In genomic region chr1:55070291-55070690, GRCh38 we compare ENCODE assay signal across 23 cellular contexts. TPM values are rescaled to one million over a fixed set of nuclear protein-coding genes. Genes with fewer than 3 reads are reported as not detected.
A peak's percentile ranks its signal among the peaks of the same experiment; 100 is the strongest.
DNase-seq lines count a peak whose midpoint lies in the region; ATAC-seq and TF ChIP-seq lines count a peak whose summit lies in the region.
"Had no signal": no experiment of that assay in that cellular context is flagged by ENCODE, and none has a peak within 500 bp of the region (broad histone marks: within the 10 kb centered on the region; RNA-seq: fewer than 3 reads in every experiment).

No MANE protein-coding gene starts in this region.

- H3K4me3 Mint-ChIP-seq in activated naive CD4-positive, alpha-beta T cell treated with anti-CD3 and anti-CD28 coated beads, Interleukin-2, amount 10 ng/mL, durations not matched to agents 7 days and 5 days = no peak overlapping the region
- H3K4me3 Mint-ChIP-seq in neural progenitor cell = no peak overlapping the region
- H3K4me3 Mint-ChIP-seq: activated CD4-positive, alpha-beta T cell treated with anti-CD3 and anti-CD28 coated beads for 36 hours; activated naive CD4-positive, alpha-beta T cell treated with anti-CD3 and anti-CD28 coated beads for 36 hours; CD8-positive, alpha-beta T cell had no signal

- H3K9me3 ChIP-seq in gastrocnemius medialis = no peaks in the 10 kb centered on the region
- H3K9me3 ChIP-seq in thyroid gland = no peaks in the 10 kb centered on the region
- H3K9me3 ChIP-seq in neural progenitor cell (ENCODE audit: low read depth) = no peaks in the 10 kb centered on the region
- H3K9me3 ChIP-seq: breast epithelium, esophagus muscularis mucosa, heart right ventricle had no signal

- peaks cover 18% of the 10 kb centered on the region for H3F3A ChIP-seq in neural progenitor cell (ENCODE audit: low read depth)

- DNase-seq in activated naive CD4-positive, alpha-beta T cell treated with anti-CD3 and anti-CD28 coated beads, Interleukin-2, amount 50 U/mL, for 72 hours (ENCODE audit: low spot score in 2 of 2) = no peak
- no peak for DNase-seq in activated naive CD4-positive, alpha-beta T cell treated with anti-CD3 and anti-CD28 coated beads, Interleukin-2, amount 10 ng/mL, durations not matched to agents 7 days and 5 days
- peak; percentile 76 for DNase-seq in NCI-H524 treated with DMSO at 0.1 percent for 48 hours (lab: John Stamatoyannopoulos, UW)
- peak; percentile 51 for DNase-seq in inferior parietal cortex (ENCODE audit: extremely low spot score)
- DNase-seq in gastrocnemius medialis = peak in 1 of 2 donors; percentile 60
- no peak for DNase-seq in thyroid gland
- DNase-seq in neural progenitor cell (ENCODE audit: low spot score) = no peak
- DNase-seq: ACHN; activated CD4-positive, alpha-beta T cell treated with anti-CD3 and anti-CD28 coated beads for 36 hours; activated CD8-positive, alpha-beta memory T cell treated with anti-CD3 and anti-CD28 coated beads, Interleukin-2, amount 50 U/mL, for 48 hours; activated naive CD4-positive, alpha-beta T cell treated with anti-CD3 and anti-CD28 coated beads for 36 hours; CD8-positive, alpha-beta T cell; HCEC 1CT; heart right ventricle; NCI-H1417 treated with DMSO at 0.1 percent for 48 hours; SHP77 treated with DMSO at 0.1 percent for 48 hours; T1000 had no signal

- CTCF ChIA-PET in activated naive CD4-positive, alpha-beta T cell treated with anti-CD3 and anti-CD28 coated beads, Interleukin-2, amount 10 ng/mL, durations not matched to agents 7 days and 5 days (lab: Charles Lee) = interaction anchor here (0.7 to 1.7 kb wide), 2 partner anchors 77 to 208 kb away, joined by 5 read pairs; no protein-coding TSS in a partner anchor

- peaks cover 32 to 44% of the 10 kb centered on the region in 2 donors for H3K4me1 ChIP-seq in gastrocnemius medialis
- H3K4me1 ChIP-seq in thyroid gland = peaks cover 0 to 5% of the 10 kb centered on the region in 2 donors
- no peaks in the 10 kb centered on the region for H3K4me1 ChIP-seq in neural progenitor cell

- H3K4me3 ChIP-seq in gastrocnemius medialis = no peak overlapping the region
- H3K4me3 ChIP-seq in thyroid gland (replicated peaks in 1 of 3) = no peak overlapping the region
- H3K4me3 ChIP-seq in neural progenitor cell = no peak overlapping the region
- H3K4me3 ChIP-seq: breast epithelium, esophagus muscularis mucosa, heart right ventricle had no signal

- H3K4me2 ChIP-seq in neural progenitor cell = no peak overlapping the region
- H3K4me2 ChIP-seq: KMS-11 had no signal

- H3K27ac ChIP-seq in gastrocnemius medialis = peak overlapping the region in 3 of 4 donors; percentile 19 to 37 (median 20)
- H3K27ac ChIP-seq in thyroid gland = no peak overlapping the region
- H3K27ac ChIP-seq in neural progenitor cell = no peak overlapping the region
- H3K27ac ChIP-seq: breast epithelium, KMS-11 had no signal

- H3K9me3 Mint-ChIP-seq in activated naive CD4-positive, alpha-beta T cell treated with anti-CD3 and anti-CD28 coated beads, Interleukin-2, amount 50 U/mL, for 72 hours = no peaks in the 10 kb centered on the region
- no peaks in the 10 kb centered on the region for H3K9me3 Mint-ChIP-seq in activated naive CD4-positive, alpha-beta T cell treated with anti-CD3 and anti-CD28 coated beads, Interleukin-2, amount 10 ng/mL, durations not matched to agents 7 days and 5 days
- H3K9me3 Mint-ChIP-seq in neural progenitor cell = no peaks in the 10 kb centered on the region
- H3K9me3 Mint-ChIP-seq: activated naive CD4-positive, alpha-beta T cell treated with anti-CD3 and anti-CD28 coated beads for 36 hours; CD8-positive, alpha-beta T cell had no signal

- no peak for TF ChIP-seq CTCF in gastrocnemius medialis (IDR thresholded peaks at IDR 0.05 in 4 of 5, conservative IDR thresholded peaks at IDR 0.05 in 1 of 5)
- TF ChIP-seq CTCF in thyroid gland (IDR thresholded peaks at IDR 0.05) = no peak
- no peak for TF ChIP-seq CTCF in neural progenitor cell (IDR thresholded peaks at IDR 0.05)

- H3K27me3 ChIP-seq in gastrocnemius medialis (no peaks in the 10 kb centered on the region), thyroid gland (no peaks in the 10 kb centered on the region), neural progenitor cell (no peaks in the 10 kb centered on the region)
- H3K27me3 ChIP-seq: breast epithelium, esophagus muscularis mucosa, heart right ventricle had no signal

- intact Hi-C loops in gastrocnemius medialis (cut with DNase I; ENCODE audit: low total_unique reads) (no loop called here), thyroid gland (cut with DNase I) (no loop called here)

- H3K79me2 ChIP-seq in neural progenitor cell (ENCODE audit: low read depth) = no peaks in the 10 kb centered on the region

- peaks cover 0 to 66% of the 10 kb centered on the region in 2 donors for H3K36me3 ChIP-seq in gastrocnemius medialis
- H3K36me3 ChIP-seq in thyroid gland = peaks cover 52 to 63% of the 10 kb centered on the region in 2 donors
- H3K36me3 ChIP-seq in neural progenitor cell = peaks cover 13% of the 10 kb centered on the region

- H3K27me3 Mint-ChIP-seq in activated naive CD4-positive, alpha-beta T cell treated with anti-CD3 and anti-CD28 coated beads, Interleukin-2, amount 10 ng/mL, durations not matched to agents 7 days and 5 days = no peaks in the 10 kb centered on the region
- H3K27me3 Mint-ChIP-seq in neural progenitor cell (ENCODE audit: insufficient read depth, low read depth) = peaks cover 3% of the 10 kb centered on the region
- H3K27me3 Mint-ChIP-seq: activated CD4-positive, alpha-beta T cell treated with anti-CD3 and anti-CD28 coated beads for 36 hours had no signal

- peaks cover 4% of the 10 kb centered on the region for H3K4me1 Mint-ChIP-seq in activated naive CD4-positive, alpha-beta T cell treated with anti-CD3 and anti-CD28 coated beads, Interleukin-2, amount 10 ng/mL, durations not matched to agents 7 days and 5 days
- H3K4me1 Mint-ChIP-seq in neural progenitor cell = no peaks in the 10 kb centered on the region

- TF ChIP-seq POLR2A in gastrocnemius medialis (IDR thresholded peaks at IDR 0.05) (no peak), thyroid gland (IDR thresholded peaks at IDR 0.05) (no peak)

- H3K27ac Mint-ChIP-seq in activated naive CD4-positive, alpha-beta T cell treated with anti-CD3 and anti-CD28 coated beads, Interleukin-2, amount 50 U/mL, for 72 hours = peak overlapping the region; percentile 62 to 79
- H3K27ac Mint-ChIP-seq in activated naive CD4-positive, alpha-beta T cell treated with anti-CD3 and anti-CD28 coated beads, Interleukin-2, amount 10 ng/mL, durations not matched to agents 7 days and 5 days = no peak overlapping the region
- H3K27ac Mint-ChIP-seq in neural progenitor cell = no peak overlapping the region
- H3K27ac Mint-ChIP-seq: activated CD4-positive, alpha-beta T cell treated with anti-CD3 and anti-CD28 coated beads for 36 hours; activated naive CD4-positive, alpha-beta T cell treated with anti-CD3 and anti-CD28 coated beads for 36 hours; CD8-positive, alpha-beta T cell had no signal

- H2AFZ ChIP-seq in neural progenitor cell (replicated peaks) = no peak overlapping the region

- H3K36me3 Mint-ChIP-seq in activated naive CD4-positive, alpha-beta T cell treated with anti-CD3 and anti-CD28 coated beads, Interleukin-2, amount 50 U/mL, for 72 hours = peaks cover 26 to 48% of the 10 kb centered on the region in 2 donors
- peaks cover 57% of the 10 kb centered on the region for H3K36me3 Mint-ChIP-seq in activated naive CD4-positive, alpha-beta T cell treated with anti-CD3 and anti-CD28 coated beads, Interleukin-2, amount 10 ng/mL, durations not matched to agents 7 days and 5 days
- peaks cover 36% of the 10 kb centered on the region for H3K36me3 Mint-ChIP-seq in neural progenitor cell

- in situ Hi-C loops in gastrocnemius medialis (cut with MboI; ENCODE audit: low sequenced_read_pairs in 4 of 4) = no loop called here

- H4K20me1 ChIP-seq in neural progenitor cell (ENCODE audit: low read depth) = no peaks in the 10 kb centered on the region

- H3K9ac ChIP-seq in neural progenitor cell = no peak overlapping the region
- H3K9ac ChIP-seq: KMS-11 had no signal

- 86 to 89% methylated on average over 9 of the region's 9 CpGs for WGBS in thyroid gland, 2 donors

- no peak for ATAC-seq in activated naive CD4-positive, alpha-beta T cell treated with anti-CD3 and anti-CD28 coated beads, Interleukin-2, amount 50 U/mL, for 72 hours
- ATAC-seq in gastrocnemius medialis (peak in 1 of 2 donors; percentile 47), GM18870 (IDR thresholded peaks at IDR 0.05; ENCODE audit: unreplicated experiment) (no peak)
- ATAC-seq: activated CD4-positive, alpha-beta T cell treated with anti-CD3 and anti-CD28 coated beads for 36 hours; CD8-positive, alpha-beta T cell had no signal

RNA-seq across cellular contexts. Expression of gene PCSK9, which starts 30.9 kb away (rescaled TPM):
- not detected for total RNA-seq in activated naive CD4-positive, alpha-beta T cell treated with anti-CD3 and anti-CD28 coated beads, Interleukin-2, amount 50 U/mL, for 72 hours
- under 1 TPM in 1 of 4 donors, not detected in 3; 0.07 TPM for total RNA-seq in gastrocnemius medialis
- not detected for total RNA-seq in thyroid gland
- 4.5 and 13.7 TPM in 2 replicates for total RNA-seq in neural progenitor cell (ENCODE audit: low replicate concordance)
- total RNA-seq: activated CD4-positive, alpha-beta T cell treated with anti-CD3 and anti-CD28 coated beads for 36 hours; activated naive CD4-positive, alpha-beta T cell treated with anti-CD3 and anti-CD28 coated beads for 36 hours; CD8-positive, alpha-beta T cell; NCI-H460; right cardiac atrium had no signal

Comparison
In these comparisons a context has a peak if more than half of its experiments do, and no peak if none do; other contexts are left out.
1. H3K27ac Mint-ChIP-seq: peak in activated naive CD4-positive, alpha-beta T cell treated with anti-CD3 and anti-CD28 coated beads, Interleukin-2, amount 50 U/mL, for 72 hours (2 of 2); none in activated naive CD4-positive, alpha-beta T cell treated with anti-CD3 and anti-CD28 coated beads, Interleukin-2, amount 10 ng/mL, durations not matched to agents 7 days and 5 days (single experiment) and neural progenitor cell (single experiment).
2. DNase-seq: peak in NCI-H524 treated with DMSO at 0.1 percent for 48 hours (single experiment) and inferior parietal cortex (single experiment); none in activated naive CD4-positive, alpha-beta T cell treated with anti-CD3 and anti-CD28 coated beads, Interleukin-2, amount 50 U/mL, for 72 hours (0 of 2), activated naive CD4-positive, alpha-beta T cell treated with anti-CD3 and anti-CD28 coated beads, Interleukin-2, amount 10 ng/mL, durations not matched to agents 7 days and 5 days (single experiment), thyroid gland (0 of 2) and neural progenitor cell (single experiment).
3. H3K27ac ChIP-seq: peak in gastrocnemius medialis (3 of 4); none in thyroid gland (0 of 3) and neural progenitor cell (single experiment).